24 cellular contexts compared by ENCODE assay signal in the genomic region with DNA sequence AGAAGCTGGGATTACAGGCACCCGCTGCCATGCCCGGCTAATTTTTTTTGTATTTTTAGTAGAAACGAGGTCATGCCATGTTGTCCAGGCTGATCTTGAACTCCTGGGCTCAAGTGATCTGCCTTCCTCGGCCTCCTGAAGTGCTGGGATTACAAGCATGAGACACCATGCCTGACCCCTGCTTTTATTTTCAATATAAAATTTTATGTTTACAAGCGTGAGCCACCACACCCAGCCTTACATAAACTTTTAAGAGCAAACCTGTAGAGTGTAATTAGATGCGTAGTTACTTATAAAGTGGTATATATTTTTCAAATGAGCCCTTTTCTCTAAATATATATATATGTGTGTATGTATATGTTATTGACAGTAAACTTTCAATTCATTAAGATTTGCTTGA.
"Had no signal": no experiment of that assay in that cellular context is flagged by ENCODE, and none has a peak within 500 bp of the region (broad histone marks: within the 10 kb centered on the region; RNA-seq: fewer than 3 reads in every experiment).

No MANE protein-coding gene starts in this region.

- H3K9me3 ChIP-seq: neutrophil, ovary, psoas muscle, right lobe of liver, sigmoid colon, stomach, thoracic aorta, thyroid gland, upper lobe of right lung, uterus had no signal

- ATAC-seq: psoas muscle; right cardiac atrium; right lobe of liver; stimulated activated effector memory CD8-positive, alpha-beta T cell treated with anti-CD3 and anti-CD28 coated beads, Interleukin-12 subunit alpha, Interleukin-12 subunit beta, amount 100 ng/mL, for 72 hours had no signal

- H3K36me3 ChIP-seq: neutrophil, ovary, sigmoid colon, thyroid gland, upper lobe of right lung, uterus had no signal

- H3K27me3 ChIP-seq: neutrophil, ovary, right lobe of liver, sigmoid colon, stomach, thyroid gland, tibial nerve, upper lobe of right lung, uterus had no signal

- H3K4me1 ChIP-seq: upper lobe of right lung, uterus had no signal

- H3K9ac ChIP-seq: parathyroid adenoma had no signal

- H3K27ac ChIP-seq: neutrophil, ovary, parathyroid adenoma, psoas muscle, right lobe of liver, sigmoid colon, stomach, thoracic aorta, thyroid gland, tibial nerve, upper lobe of right lung, uterus had no signal

- H3K4me3 ChIP-seq: ovary, psoas muscle, right lobe of liver, sigmoid colon, stomach, thoracic aorta, thyroid gland, tibial nerve, upper lobe of right lung, uterus had no signal

- DNase-seq: naive thymus-derived CD8-positive, alpha-beta T cell; nephron progenitor cell; occipital lobe; ovary; posterior cingulate gyrus; psoas muscle; right cardiac atrium; right lobe of liver; sigmoid colon; small intestine; stimulated activated CD4-positive, alpha-beta T cell treated with anti-CD3 and anti-CD28 coated beads, Interleukin-15, amount 100 ng/mL, for 24 hours; stimulated activated CD4-positive, alpha-beta T cell treated with anti-CD3 and anti-CD28 coated beads, Interleukin-2, amount 100 ng/mL, for 24 hours; stimulated activated CD4-positive, alpha-beta T cell treated with anti-CD3 and anti-CD28 coated beads, Interleukin-2, amount 100 ng/mL, for 48 hours; stimulated activated CD4-positive, alpha-beta T cell treated with anti-CD3 and anti-CD28 coated beads, Interleukin-4, amount 100 ng/mL, for 24 hours; stimulated activated naive CD4-positive, alpha-beta T cell treated with Interleukin-2 at 50 U/mL for 16 hours; stomach; thyroid gland; upper lobe of right lung; uterus had no signal
